1 cellular context compared by ENCODE assay signal in genomic region chr12:54017845-54018607, GRCh38.
TF ChIP-seq lines count a peak whose summit lies in the region.

No MANE protein-coding gene starts in this region.

TF ChIP-seq in SK-N-SH, 30 proteins besides CTCF, POLR2A, EP300 and RAD21 (continued from another document):
- TF ChIP-seq, protein P1, sequence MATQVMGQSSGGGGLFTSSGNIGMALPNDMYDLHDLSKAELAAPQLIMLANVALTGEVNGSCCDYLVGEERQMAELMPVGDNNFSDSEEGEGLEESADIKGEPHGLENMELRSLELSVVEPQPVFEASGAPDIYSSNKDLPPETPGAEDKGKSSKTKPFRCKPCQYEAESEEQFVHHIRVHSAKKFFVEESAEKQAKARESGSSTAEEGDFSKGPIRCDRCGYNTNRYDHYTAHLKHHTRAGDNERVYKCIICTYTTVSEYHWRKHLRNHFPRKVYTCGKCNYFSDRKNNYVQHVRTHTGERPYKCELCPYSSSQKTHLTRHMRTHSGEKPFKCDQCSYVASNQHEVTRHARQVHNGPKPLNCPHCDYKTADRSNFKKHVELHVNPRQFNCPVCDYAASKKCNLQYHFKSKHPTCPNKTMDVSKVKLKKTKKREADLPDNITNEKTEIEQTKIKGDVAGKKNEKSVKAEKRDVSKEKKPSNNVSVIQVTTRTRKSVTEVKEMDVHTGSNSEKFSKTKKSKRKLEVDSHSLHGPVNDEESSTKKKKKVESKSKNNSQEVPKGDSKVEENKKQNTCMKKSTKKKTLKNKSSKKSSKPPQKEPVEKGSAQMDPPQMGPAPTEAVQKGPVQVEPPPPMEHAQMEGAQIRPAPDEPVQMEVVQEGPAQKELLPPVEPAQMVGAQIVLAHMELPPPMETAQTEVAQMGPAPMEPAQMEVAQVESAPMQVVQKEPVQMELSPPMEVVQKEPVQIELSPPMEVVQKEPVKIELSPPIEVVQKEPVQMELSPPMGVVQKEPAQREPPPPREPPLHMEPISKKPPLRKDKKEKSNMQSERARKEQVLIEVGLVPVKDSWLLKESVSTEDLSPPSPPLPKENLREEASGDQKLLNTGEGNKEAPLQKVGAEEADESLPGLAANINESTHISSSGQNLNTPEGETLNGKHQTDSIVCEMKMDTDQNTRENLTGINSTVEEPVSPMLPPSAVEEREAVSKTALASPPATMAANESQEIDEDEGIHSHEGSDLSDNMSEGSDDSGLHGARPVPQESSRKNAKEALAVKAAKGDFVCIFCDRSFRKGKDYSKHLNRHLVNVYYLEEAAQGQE (IDR thresholded peaks at IDR 0.05; ENCODE audit: low read depth, low read length) = no peak
- TF ChIP-seq GABPA (IDR thresholded peaks at IDR 0.05; ENCODE audit: low read depth) (peak; percentile 58), SMC3 (IDR thresholded peaks at IDR 0.05; ENCODE audit: low read depth, low read length) (no peak), RFX5 (IDR thresholded peaks at IDR 0.05; ENCODE audit: low read length) (no peak), MAX (IDR thresholded peaks at IDR 0.05; ENCODE audit: low read depth) (0 out of 2 replicates have a peak, but pooled peaks have one; percentile 19), POLR2AphosphoS5 (IDR thresholded peaks at IDR 0.05; ENCODE audit: low read depth, low read length) (peak; percentile 76), ELF1 (IDR thresholded peaks at IDR 0.05) (peak; percentile 66), YY1 (IDR thresholded peaks at IDR 0.05; ENCODE audit: low read depth) (peak; percentile 77), CHD2 (IDR thresholded peaks at IDR 0.05; ENCODE audit: low read length, partially characterized antibody) (peak; percentile 85), IRF3 (IDR thresholded peaks at IDR 0.05; ENCODE audit: low read depth, low read length) (no peak), TAF1 (IDR thresholded peaks at IDR 0.05; ENCODE audit: borderline replicate concordance, low read depth, low read length) (peak; percentile 75; the same call in 1 of the 2 replicates), TCF12 (IDR thresholded peaks at IDR 0.05) (0 out of 2 replicates have a peak, but pooled peaks have one; percentile 33), NRF1 (IDR thresholded peaks at IDR 0.05; ENCODE audit: low read depth, low read length) (peak; percentile 92), GATA2 (CRISPR knock-in tag; IDR thresholded peaks at IDR 0.05) (no peak)
